ENCODE assay signal across 8 cellular contexts in the genomic region with DNA sequence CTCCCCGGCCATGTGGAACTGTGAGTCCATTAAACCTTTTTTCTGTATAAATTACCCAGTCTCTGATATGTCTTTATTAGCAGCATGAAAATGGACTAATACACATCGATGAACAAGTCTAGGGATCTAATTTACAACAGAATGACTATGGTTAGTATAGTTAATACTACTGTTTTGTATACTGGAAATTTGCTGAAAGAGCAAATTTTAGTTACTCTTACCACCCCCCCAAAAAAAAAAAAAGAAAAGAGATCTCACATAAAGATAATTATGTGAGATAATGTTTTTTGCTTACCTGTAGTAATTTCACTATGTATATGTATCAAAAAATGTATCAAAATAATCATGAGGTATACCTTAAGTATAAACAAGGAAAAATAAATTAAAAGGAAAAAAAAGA.
"Had no signal": no experiment of that assay in that cellular context is flagged by ENCODE, and none has a peak within 500 bp of the region (broad histone marks: within the 10 kb centered on the region; RNA-seq: fewer than 3 reads in every experiment).

No MANE protein-coding gene starts in this region.

- H3K4me3 ChIP-seq: GM12878 had no signal

- FAIRE-seq: G401.6, GM12878, GM12891, GM12892, GM18507, GM19239 had no signal

- DNase-seq: GDM1, GF-D8 had no signal

- ATAC-seq: GM12878 had no signal
